1 cellular context compared by ENCODE assay signal in genomic region chr14:68501171-68501570, GRCh38.
TF ChIP-seq lines count a peak whose summit lies in the region.

No MANE protein-coding gene starts in this region.

TF ChIP-seq in HCT116, 20 proteins besides CTCF, POLR2A, EP300 and RAD21 (continued from another document):
- TF ChIP-seq, protein P1, sequence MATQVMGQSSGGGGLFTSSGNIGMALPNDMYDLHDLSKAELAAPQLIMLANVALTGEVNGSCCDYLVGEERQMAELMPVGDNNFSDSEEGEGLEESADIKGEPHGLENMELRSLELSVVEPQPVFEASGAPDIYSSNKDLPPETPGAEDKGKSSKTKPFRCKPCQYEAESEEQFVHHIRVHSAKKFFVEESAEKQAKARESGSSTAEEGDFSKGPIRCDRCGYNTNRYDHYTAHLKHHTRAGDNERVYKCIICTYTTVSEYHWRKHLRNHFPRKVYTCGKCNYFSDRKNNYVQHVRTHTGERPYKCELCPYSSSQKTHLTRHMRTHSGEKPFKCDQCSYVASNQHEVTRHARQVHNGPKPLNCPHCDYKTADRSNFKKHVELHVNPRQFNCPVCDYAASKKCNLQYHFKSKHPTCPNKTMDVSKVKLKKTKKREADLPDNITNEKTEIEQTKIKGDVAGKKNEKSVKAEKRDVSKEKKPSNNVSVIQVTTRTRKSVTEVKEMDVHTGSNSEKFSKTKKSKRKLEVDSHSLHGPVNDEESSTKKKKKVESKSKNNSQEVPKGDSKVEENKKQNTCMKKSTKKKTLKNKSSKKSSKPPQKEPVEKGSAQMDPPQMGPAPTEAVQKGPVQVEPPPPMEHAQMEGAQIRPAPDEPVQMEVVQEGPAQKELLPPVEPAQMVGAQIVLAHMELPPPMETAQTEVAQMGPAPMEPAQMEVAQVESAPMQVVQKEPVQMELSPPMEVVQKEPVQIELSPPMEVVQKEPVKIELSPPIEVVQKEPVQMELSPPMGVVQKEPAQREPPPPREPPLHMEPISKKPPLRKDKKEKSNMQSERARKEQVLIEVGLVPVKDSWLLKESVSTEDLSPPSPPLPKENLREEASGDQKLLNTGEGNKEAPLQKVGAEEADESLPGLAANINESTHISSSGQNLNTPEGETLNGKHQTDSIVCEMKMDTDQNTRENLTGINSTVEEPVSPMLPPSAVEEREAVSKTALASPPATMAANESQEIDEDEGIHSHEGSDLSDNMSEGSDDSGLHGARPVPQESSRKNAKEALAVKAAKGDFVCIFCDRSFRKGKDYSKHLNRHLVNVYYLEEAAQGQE (IDR thresholded peaks at IDR 0.05; ENCODE audit: low read depth), result no peak
- TF ChIP-seq SP1 (IDR thresholded peaks at IDR 0.05; ENCODE audit: low read depth) (no peak), ZBTB33 (IDR thresholded peaks at IDR 0.05; ENCODE audit: extremely low read depth, insufficient replicate concordance, low read length) (no peak), ZNF274 (IDR thresholded peaks at IDR 0.05; ENCODE audit: low read depth, low read length) (no peak), CBX3 (IDR thresholded peaks at IDR 0.05; ENCODE audit: low read depth) (no peak), EGR1 (IDR thresholded peaks at IDR 0.05; ENCODE audit: low read depth) (no peak), EZH2 (IDR thresholded peaks at IDR 0.05) (no peak), JUND (IDR thresholded peaks at IDR 0.05) (no peak), ATF3 (IDR thresholded peaks at IDR 0.05) (no peak), CEBPB (IDR thresholded peaks at IDR 0.05; ENCODE audit: low read depth) (no peak)
- TF ChIP-seq, protein P2, sequence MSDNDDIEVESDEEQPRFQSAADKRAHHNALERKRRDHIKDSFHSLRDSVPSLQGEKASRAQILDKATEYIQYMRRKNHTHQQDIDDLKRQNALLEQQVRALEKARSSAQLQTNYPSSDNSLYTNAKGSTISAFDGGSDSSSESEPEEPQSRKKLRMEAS (IDR thresholded peaks at IDR 0.05), result no peak
